1 cellular context compared by ENCODE assay signal in the genomic region with DNA sequence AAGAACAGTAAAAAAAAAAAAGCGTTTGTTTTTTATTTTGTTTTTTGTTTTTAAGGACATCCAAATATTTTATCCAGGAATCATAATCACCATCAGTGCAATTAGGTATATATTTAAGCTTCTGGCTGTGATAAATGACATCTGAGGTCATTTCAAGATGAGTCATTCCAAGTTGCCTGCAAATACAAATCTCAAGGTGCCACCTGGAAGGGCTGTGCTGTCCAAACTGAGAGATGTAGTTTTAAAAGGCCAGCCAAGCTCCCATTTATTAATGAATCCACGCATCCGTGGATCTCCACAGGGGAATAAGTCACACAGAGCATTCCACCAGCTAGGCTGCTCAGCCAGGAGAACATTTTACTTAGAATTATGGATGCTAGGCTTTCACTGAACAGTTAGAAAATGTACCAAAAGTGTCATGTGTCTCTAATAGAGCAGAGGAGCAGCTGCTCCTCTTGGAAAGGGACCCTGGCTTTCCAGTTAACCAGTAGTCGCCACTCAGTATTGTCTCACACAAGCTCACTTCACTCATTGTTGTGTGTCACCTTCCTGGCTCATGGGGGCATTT.
TF ChIP-seq lines count a peak whose summit lies in the region.

No MANE protein-coding gene starts in this region.

TF ChIP-seq in H1, 55 proteins besides CTCF, POLR2A, EP300 and RAD21 (continued from another document):
- TF ChIP-seq, protein P1, sequence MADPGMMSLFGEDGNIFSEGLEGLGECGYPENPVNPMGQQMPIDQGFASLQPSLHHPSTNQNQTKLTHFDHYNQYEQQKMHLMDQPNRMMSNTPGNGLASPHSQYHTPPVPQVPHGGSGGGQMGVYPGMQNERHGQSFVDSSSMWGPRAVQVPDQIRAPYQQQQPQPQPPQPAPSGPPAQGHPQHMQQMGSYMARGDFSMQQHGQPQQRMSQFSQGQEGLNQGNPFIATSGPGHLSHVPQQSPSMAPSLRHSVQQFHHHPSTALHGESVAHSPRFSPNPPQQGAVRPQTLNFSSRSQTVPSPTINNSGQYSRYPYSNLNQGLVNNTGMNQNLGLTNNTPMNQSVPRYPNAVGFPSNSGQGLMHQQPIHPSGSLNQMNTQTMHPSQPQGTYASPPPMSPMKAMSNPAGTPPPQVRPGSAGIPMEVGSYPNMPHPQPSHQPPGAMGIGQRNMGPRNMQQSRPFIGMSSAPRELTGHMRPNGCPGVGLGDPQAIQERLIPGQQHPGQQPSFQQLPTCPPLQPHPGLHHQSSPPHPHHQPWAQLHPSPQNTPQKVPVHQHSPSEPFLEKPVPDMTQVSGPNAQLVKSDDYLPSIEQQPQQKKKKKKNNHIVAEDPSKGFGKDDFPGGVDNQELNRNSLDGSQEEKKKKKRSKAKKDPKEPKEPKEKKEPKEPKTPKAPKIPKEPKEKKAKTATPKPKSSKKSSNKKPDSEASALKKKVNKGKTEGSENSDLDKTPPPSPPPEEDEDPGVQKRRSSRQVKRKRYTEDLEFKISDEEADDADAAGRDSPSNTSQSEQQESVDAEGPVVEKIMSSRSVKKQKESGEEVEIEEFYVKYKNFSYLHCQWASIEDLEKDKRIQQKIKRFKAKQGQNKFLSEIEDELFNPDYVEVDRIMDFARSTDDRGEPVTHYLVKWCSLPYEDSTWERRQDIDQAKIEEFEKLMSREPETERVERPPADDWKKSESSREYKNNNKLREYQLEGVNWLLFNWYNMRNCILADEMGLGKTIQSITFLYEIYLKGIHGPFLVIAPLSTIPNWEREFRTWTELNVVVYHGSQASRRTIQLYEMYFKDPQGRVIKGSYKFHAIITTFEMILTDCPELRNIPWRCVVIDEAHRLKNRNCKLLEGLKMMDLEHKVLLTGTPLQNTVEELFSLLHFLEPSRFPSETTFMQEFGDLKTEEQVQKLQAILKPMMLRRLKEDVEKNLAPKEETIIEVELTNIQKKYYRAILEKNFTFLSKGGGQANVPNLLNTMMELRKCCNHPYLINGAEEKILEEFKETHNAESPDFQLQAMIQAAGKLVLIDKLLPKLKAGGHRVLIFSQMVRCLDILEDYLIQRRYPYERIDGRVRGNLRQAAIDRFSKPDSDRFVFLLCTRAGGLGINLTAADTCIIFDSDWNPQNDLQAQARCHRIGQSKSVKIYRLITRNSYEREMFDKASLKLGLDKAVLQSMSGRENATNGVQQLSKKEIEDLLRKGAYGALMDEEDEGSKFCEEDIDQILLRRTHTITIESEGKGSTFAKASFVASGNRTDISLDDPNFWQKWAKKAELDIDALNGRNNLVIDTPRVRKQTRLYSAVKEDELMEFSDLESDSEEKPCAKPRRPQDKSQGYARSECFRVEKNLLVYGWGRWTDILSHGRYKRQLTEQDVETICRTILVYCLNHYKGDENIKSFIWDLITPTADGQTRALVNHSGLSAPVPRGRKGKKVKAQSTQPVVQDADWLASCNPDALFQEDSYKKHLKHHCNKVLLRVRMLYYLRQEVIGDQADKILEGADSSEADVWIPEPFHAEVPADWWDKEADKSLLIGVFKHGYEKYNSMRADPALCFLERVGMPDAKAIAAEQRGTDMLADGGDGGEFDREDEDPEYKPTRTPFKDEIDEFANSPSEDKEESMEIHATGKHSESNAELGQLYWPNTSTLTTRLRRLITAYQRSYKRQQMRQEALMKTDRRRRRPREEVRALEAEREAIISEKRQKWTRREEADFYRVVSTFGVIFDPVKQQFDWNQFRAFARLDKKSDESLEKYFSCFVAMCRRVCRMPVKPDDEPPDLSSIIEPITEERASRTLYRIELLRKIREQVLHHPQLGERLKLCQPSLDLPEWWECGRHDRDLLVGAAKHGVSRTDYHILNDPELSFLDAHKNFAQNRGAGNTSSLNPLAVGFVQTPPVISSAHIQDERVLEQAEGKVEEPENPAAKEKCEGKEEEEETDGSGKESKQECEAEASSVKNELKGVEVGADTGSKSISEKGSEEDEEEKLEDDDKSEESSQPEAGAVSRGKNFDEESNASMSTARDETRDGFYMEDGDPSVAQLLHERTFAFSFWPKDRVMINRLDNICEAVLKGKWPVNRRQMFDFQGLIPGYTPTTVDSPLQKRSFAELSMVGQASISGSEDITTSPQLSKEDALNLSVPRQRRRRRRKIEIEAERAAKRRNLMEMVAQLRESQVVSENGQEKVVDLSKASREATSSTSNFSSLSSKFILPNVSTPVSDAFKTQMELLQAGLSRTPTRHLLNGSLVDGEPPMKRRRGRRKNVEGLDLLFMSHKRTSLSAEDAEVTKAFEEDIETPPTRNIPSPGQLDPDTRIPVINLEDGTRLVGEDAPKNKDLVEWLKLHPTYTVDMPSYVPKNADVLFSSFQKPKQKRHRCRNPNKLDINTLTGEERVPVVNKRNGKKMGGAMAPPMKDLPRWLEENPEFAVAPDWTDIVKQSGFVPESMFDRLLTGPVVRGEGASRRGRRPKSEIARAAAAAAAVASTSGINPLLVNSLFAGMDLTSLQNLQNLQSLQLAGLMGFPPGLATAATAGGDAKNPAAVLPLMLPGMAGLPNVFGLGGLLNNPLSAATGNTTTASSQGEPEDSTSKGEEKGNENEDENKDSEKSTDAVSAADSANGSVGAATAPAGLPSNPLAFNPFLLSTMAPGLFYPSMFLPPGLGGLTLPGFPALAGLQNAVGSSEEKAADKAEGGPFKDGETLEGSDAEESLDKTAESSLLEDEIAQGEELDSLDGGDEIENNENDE (IDR thresholded peaks at IDR 0.05; ENCODE audit: insufficient replicate concordance, low read length), result no peak
- TF ChIP-seq POU5F1 (IDR thresholded peaks at IDR 0.05; ENCODE audit: low read depth, low read length) (no peak), NRF1 (IDR thresholded peaks at IDR 0.05; ENCODE audit: low read depth, low read length) (no peak), SIN3A (conservative IDR thresholded peaks at IDR 0.05 in 1 of 2, IDR thresholded peaks at IDR 0.05 in 1 of 2; ENCODE audit: low read depth in 1 of 2, low read length in 2 of 2) (no peak)
- TF ChIP-seq, protein P2, sequence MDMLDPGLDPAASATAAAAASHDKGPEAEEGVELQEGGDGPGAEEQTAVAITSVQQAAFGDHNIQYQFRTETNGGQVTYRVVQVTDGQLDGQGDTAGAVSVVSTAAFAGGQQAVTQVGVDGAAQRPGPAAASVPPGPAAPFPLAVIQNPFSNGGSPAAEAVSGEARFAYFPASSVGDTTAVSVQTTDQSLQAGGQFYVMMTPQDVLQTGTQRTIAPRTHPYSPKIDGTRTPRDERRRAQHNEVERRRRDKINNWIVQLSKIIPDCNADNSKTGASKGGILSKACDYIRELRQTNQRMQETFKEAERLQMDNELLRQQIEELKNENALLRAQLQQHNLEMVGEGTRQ (IDR thresholded peaks at IDR 0.05; ENCODE audit: low read length), result no peak
TF ChIP-seq in H1: peak in this region for 0.
